In genomic region chr6:28838289-28838633, GRCh38 we compare ENCODE assay signal across 8 cellular contexts.
DNase-seq lines count a peak whose midpoint lies in the region; ATAC-seq and TF ChIP-seq lines count a peak whose summit lies in the region.

No MANE protein-coding gene starts in this region.

- CTCF ChIA-PET in Caco-2 (lab: Charles Lee) = interaction anchor here (0.6 to 2.7 kb wide), 12 partner anchors 12 to 234 kb away, joined by 3 to 24 read pairs (median 4); partner anchors contain the start of gene TRIM27

- DNase-seq in Caco-2 (peak; percentile 46 to 79), KG1 (lab: John Stamatoyannopoulos, UW) (peak; percentile 91), SHP77 treated with DMSO at 0.1 percent for 48 hours (lab: John Stamatoyannopoulos, UW) (peak; percentile 59), nucleus accumbens (lab: John Stamatoyannopoulos, UW) (peak in 45 of 56 donors; percentile 6 to 83 (median 58)), thyroid gland (peak; percentile 46)
- DNase-seq in activated gamma-delta T cell treated with anti-CD3 and anti-CD28 coated beads, Interleukin-2, amount 50 U/mL, for 16 hours (ENCODE audit: low read depth) = peak; percentile 64

- no peak for TF ChIP-seq POLR2A in gastroesophageal sphincter (IDR thresholded peaks at IDR 0.05)
- TF ChIP-seq POLR2A in thyroid gland (IDR thresholded peaks at IDR 0.05) = no peak

- H3K36me3 ChIP-seq in Caco-2 (ENCODE audit: control insufficient read depth, insufficient read depth, low read length) (no peaks in the 10 kb centered on the region), gastroesophageal sphincter (no peaks in the 10 kb centered on the region), thyroid gland (no peaks in the 10 kb centered on the region)

- intact Hi-C loops in Caco-2 (cut with micrococcal nuclease; ENCODE audit: unreplicated experiment) (loop anchor here (1.0 kb wide), 4 partner anchors 25 to 147 kb away; no protein-coding TSS in a partner anchor), thyroid gland (cut with DNase I) (loop anchor here (2.0 kb wide), 1 partner anchor 179 kb away; no protein-coding TSS in a partner anchor)

- H3K4me1 ChIP-seq in Caco-2 = no peaks in the 10 kb centered on the region; the same call in 1 of the 2 replicates
- peaks cover 0 to 23% (median 7%) of the 10 kb centered on the region in 3 donors for H3K4me1 ChIP-seq in gastroesophageal sphincter
- H3K4me1 ChIP-seq in thyroid gland = peaks cover 0 to 7% of the 10 kb centered on the region in 2 donors

- H3K27ac ChIP-seq in gastroesophageal sphincter = peak overlapping the region; percentile 55 to 80 (median 76)
- peak overlapping the region; percentile 35 to 76 (median 69) for H3K27ac ChIP-seq in thyroid gland

- 0 to 1% methylated on average over 9 to 11 of the region's 11 CpGs for WGBS in gastroesophageal sphincter (ENCODE audit: low coverage in 1 of 2), 2 donors
- WGBS in thyroid gland, 2 donors = 1 to 3% methylated on average over 11 of the region's 11 CpGs

- peak overlapping the region; percentile 96 for H3K4me3 Mint-ChIP-seq in Caco-2 (ENCODE audit: unreplicated experiment)

- no TSS peak for BruUV-seq in Caco-2 (replicated peaks; lab: Mats Ljungman, UMichigan)

- no peaks in the 10 kb centered on the region for H3K27me3 ChIP-seq in Caco-2 (replicated peaks; ENCODE audit: control insufficient read depth, insufficient read depth, low read length)
- peaks cover 41% of the 10 kb centered on the region for H3K27me3 ChIP-seq in gastroesophageal sphincter
- no peaks in the 10 kb centered on the region for H3K27me3 ChIP-seq in thyroid gland

- peaks cover 22% of the 10 kb centered on the region for H3K36me3 Mint-ChIP-seq in Caco-2 (ENCODE audit: insufficient read depth, unreplicated experiment)

- TF ChIP-seq CTCF in Caco-2 (IDR thresholded peaks at IDR 0.05; ENCODE audit: insufficient read depth in 1 of 2, low read depth in 1 of 2, low read length in 1 of 2, severe bottlenecking in 1 of 2, unreplicated experiment in 1 of 2) (no peak), gastroesophageal sphincter (IDR thresholded peaks at IDR 0.05) (no peak), thyroid gland (IDR thresholded peaks at IDR 0.05) (no peak)

- no peak for TF ChIP-seq EP300 in gastroesophageal sphincter (IDR thresholded peaks at IDR 0.05)

- H3K9me3 ChIP-seq in Caco-2 (no peaks in the 10 kb centered on the region), gastroesophageal sphincter (no peaks in the 10 kb centered on the region), thyroid gland (no peaks in the 10 kb centered on the region)

- no peaks in the 10 kb centered on the region for H3K9me3 Mint-ChIP-seq in Caco-2 (ENCODE audit: unreplicated experiment)

- H3K4me3 ChIP-seq in Caco-2 (ENCODE audit: low read depth, low read length) = peak overlapping the region; percentile 66
- peak overlapping the region; percentile 63 to 93 for H3K4me3 ChIP-seq in gastroesophageal sphincter
- H3K4me3 ChIP-seq in thyroid gland (replicated peaks in 1 of 3) = peak overlapping the region; percentile 29 to 58 (median 50)

- peak overlapping the region; percentile 94 for H3K27ac Mint-ChIP-seq in Caco-2 (ENCODE audit: unreplicated experiment)

- peaks cover 6% of the 10 kb centered on the region for H3K4me1 Mint-ChIP-seq in Caco-2 (ENCODE audit: low read depth, unreplicated experiment)

- ATAC-seq in GM21515 (IDR thresholded peaks at IDR 0.05; ENCODE audit: unreplicated experiment) = peak; percentile 56
- ATAC-seq in gastroesophageal sphincter = peak; percentile 78

- POLR2A ChIA-PET in Caco-2 (lab: Charles Lee) = interaction anchor here (0.5 to 1.7 kb wide), 4 partner anchors 84 to 167 kb away, joined by 3 to 12 read pairs (median 4); partner anchors contain the start of genes TRIM27 and ZNF311

- peaks cover 3% of the 10 kb centered on the region for H3K27me3 Mint-ChIP-seq in Caco-2 (ENCODE audit: insufficient read depth, unreplicated experiment)

Comparison
In these comparisons a context has a peak if more than half of its experiments do, and no peak if none do; other contexts are left out.
1. Peak in every context shown above with its lines: DNase-seq, ATAC-seq, H3K4me3 ChIP-seq and H3K27ac ChIP-seq.